Comparison of ENCODE assay signal across 22 cellular contexts in the genomic region with DNA sequence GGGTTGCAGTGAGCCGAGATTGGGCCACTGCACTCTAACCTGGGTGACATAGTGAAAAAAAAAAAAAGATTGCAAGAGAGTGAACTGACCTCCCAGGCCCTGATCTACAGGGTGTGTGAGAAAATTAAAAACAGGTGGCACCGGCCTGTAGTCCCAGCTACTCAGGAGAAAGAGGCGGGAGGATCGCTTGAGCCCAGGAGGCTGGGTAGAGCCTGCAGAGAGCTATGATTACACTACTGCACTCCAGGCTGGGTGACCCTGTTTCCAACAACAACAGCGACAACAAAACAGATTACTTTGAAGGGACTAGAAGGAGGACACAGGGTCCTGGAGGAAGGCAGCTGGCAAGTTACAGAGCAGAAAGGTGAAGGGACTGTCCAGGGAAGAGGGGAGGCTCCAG. TPM values are rescaled to one million over a fixed set of nuclear protein-coding genes. Genes with fewer than 3 reads are reported as not detected.
A peak's percentile ranks its signal among the peaks of the same experiment; 100 is the strongest.
DNase-seq lines count a peak whose midpoint lies in the region; ATAC-seq and TF ChIP-seq lines count a peak whose summit lies in the region.
"Had no signal": no experiment of that assay in that cellular context is flagged by ENCODE, and none has a peak within 500 bp of the region (broad histone marks: within the 10 kb centered on the region; RNA-seq: fewer than 3 reads in every experiment).

No MANE protein-coding gene starts in this region.

- no peak overlapping the region for H4K8ac ChIP-seq in neuronal stem cell (ENCODE audit: low read depth, low read length)

- peaks cover 2 to 7% of the 10 kb centered on the region in 2 donors for H3K9me3 ChIP-seq in neuronal stem cell (replicated peaks in 1 of 2; ENCODE audit: control insufficient read depth in 2 of 2, insufficient read depth in 1 of 2, low read depth in 1 of 2, low read length in 2 of 2)
- H3K9me3 ChIP-seq: body of pancreas, thoracic aorta had no signal

- no peak overlapping the region for H3K23ac ChIP-seq in neuronal stem cell (ENCODE audit: low read depth, low read length, poor library complexity)

- peak overlapping the region; percentile 64 for H2BK15ac ChIP-seq in neuronal stem cell (ENCODE audit: low read length)

- H2BK120ac ChIP-seq in neuronal stem cell (ENCODE audit: low read depth, low read length): no peak overlapping the region

- WGBS in neuronal stem cell (ENCODE audit: extremely low coverage in 2 of 2, insufficient read length in 2 of 2, insufficient replicate concordance in 1 of 2), 2 donors: no CpG with 5 or more reads among the region's 5 CpGs

- H3K36me3 ChIP-seq in neuronal stem cell (replicated peaks in 1 of 2; ENCODE audit: control insufficient read depth in 2 of 2, insufficient read depth in 2 of 2, low read length in 2 of 2): no peaks in the 10 kb centered on the region
- H3K36me3 ChIP-seq: thoracic aorta had no signal

- H3K4me3 ChIP-seq in fibroblast of mammary gland (ENCODE audit: control insufficient read depth, low read depth, low read length): no peak overlapping the region
- H3K4me3 ChIP-seq in neuronal stem cell (ENCODE audit: low read length in 2 of 2): no peak overlapping the region
- H3K4me3 ChIP-seq: body of pancreas had no signal

- no peak for TF ChIP-seq CTCF in fibroblast of mammary gland (conservative IDR thresholded peaks at IDR 0.05; ENCODE audit: control insufficient read depth, insufficient read depth, low read depth, low read length)

- no peak overlapping the region for H3K9ac ChIP-seq in neuronal stem cell (ENCODE audit: low read depth, low read length, poor library complexity)

- H3K4me2 ChIP-seq in neuronal stem cell (ENCODE audit: insufficient read depth, low read length, poor library complexity, severe bottlenecking): no peak overlapping the region

- H3K79me1 ChIP-seq in neuronal stem cell (ENCODE audit: low read depth, low read length): no peaks in the 10 kb centered on the region

- no peaks in the 10 kb centered on the region for H3K27me3 ChIP-seq in neuronal stem cell (ENCODE audit: control insufficient read depth in 3 of 3, insufficient read depth in 3 of 3, low read depth in 1 of 3, low read length in 3 of 3)
- H3K27me3 ChIP-seq: body of pancreas had no signal

- peak overlapping the region; percentile 41 for H2AK5ac ChIP-seq in neuronal stem cell (ENCODE audit: low read depth, low read length)

- ATAC-seq in HG02973 (IDR thresholded peaks at IDR 0.05; ENCODE audit: unreplicated experiment): no peak
- ATAC-seq: activated T-helper 17 cell treated with anti-CD3 and anti-CD28 coated beads, Interleukin-2, amount 50 U/mL, for 72 hours; body of pancreas; esophagus mucosa; Right ventricle myocardium inferior; stimulated activated memory B cell treated with anti-CD40 and anti-IgM and Interleukin-4, amounts not matched to agents 10 μg/mL and 1 μg/mL and 100 μg/mL, for 72 hours had no signal

- H3K27ac ChIP-seq in neuronal stem cell (replicated peaks; ENCODE audit: low read length): no peak overlapping the region
- H3K27ac ChIP-seq: thoracic aorta had no signal

- H2BK5ac ChIP-seq in neuronal stem cell (ENCODE audit: low read length): no peak overlapping the region

- H2AFZ ChIP-seq in neuronal stem cell (ENCODE audit: low read length): no peak overlapping the region

- H3K4me1 ChIP-seq in neuronal stem cell (ENCODE audit: control insufficient read depth in 2 of 2, insufficient read depth in 1 of 2, low read depth in 1 of 2, low read length in 2 of 2): peaks cover 0 to 6% of the 10 kb centered on the region in 2 donors

- H3K18ac ChIP-seq in neuronal stem cell (ENCODE audit: low read length): peak overlapping the region; percentile 83

- no peak overlapping the region for H4K91ac ChIP-seq in neuronal stem cell (ENCODE audit: low read depth, low read length, poor library complexity)

- peak; percentile 50 for DNase-seq in EH (ENCODE audit: low read depth)
- peak; percentile 30 for DNase-seq in RPMI7951 (ENCODE audit: low read depth)
- peak; percentile 29 for DNase-seq in fibroblast of mammary gland (ENCODE audit: low read depth)
- no peak for DNase-seq in neuronal stem cell (ENCODE audit: low spot score)
- no peak for DNase-seq in NCI-H2029 (lab: John Stamatoyannopoulos, UW)
- DNase-seq in Ammon's horn (ENCODE audit: low spot score): no peak
- DNase-seq: activated CD4-positive, alpha-beta T cell treated with anti-CD3 and anti-CD28 coated beads for 4 hours; body of pancreas; effector CD8-positive, alpha-beta T cell; NCI-H1105; NCI-H2081; NCI-H345; NCI-H82; stimulated activated CD4-positive, alpha-beta T cell treated with anti-CD3 and anti-CD28 coated beads, Interleukin-1b, Interleukin-23, amount 100 ng/mL, for 48 hours had no signal

- no peak overlapping the region for H3K14ac ChIP-seq in neuronal stem cell (ENCODE audit: low read length)

- H2BK12ac ChIP-seq in neuronal stem cell (ENCODE audit: low read length): peak overlapping the region; percentile 58

- H3K4ac ChIP-seq in neuronal stem cell (ENCODE audit: low read length): no peak overlapping the region

RNA-seq across cellular contexts. Expression of gene FABP6, which starts 42.2 kb away (rescaled TPM):
- total RNA-seq in RPMI7951 (2014; rRNA removed; shearing (Covaris generic)): 3.6 and 6.4 TPM in 2 replicates
- polyA plus RNA-seq in neuronal stem cell (2013, experiment 1 of 2): 2.6 TPM
- 2.3 TPM for polyA plus RNA-seq in neuronal stem cell (2013, experiment 2 of 2)
- total RNA-seq: body of pancreas, chondrocyte, LHCN-M2, thoracic aorta had no signal

Comparison
In these comparisons a context has a peak if more than half of its experiments do, and no peak if none do; other contexts are left out.
1. DNase-seq: peak in EH (single experiment), RPMI7951 (single experiment) and fibroblast of mammary gland (single experiment); none in neuronal stem cell (single experiment), NCI-H2029 (single experiment) and Ammon's horn (single experiment).